8 cellular contexts compared by ENCODE assay signal in genomic region chr2:149017116-149017985, GRCh38. TPM values are rescaled to one million over a fixed set of nuclear protein-coding genes. Genes with fewer than 3 reads are reported as not detected.
A peak's percentile ranks its signal among the peaks of the same experiment; 100 is the strongest.
DNase-seq lines count a peak whose midpoint lies in the region; ATAC-seq, FAIRE-seq and TF ChIP-seq lines count a peak whose summit lies in the region.

No MANE protein-coding gene starts in this region.

- intact Hi-C loops in endothelial cell of umbilical vein (cut with micrococcal nuclease), result loop anchor here (1.0 kb wide), 2 partner anchors 296 to 544 kb away; no protein-coding TSS in a partner anchor

- dilution Hi-C loops in endothelial cell of umbilical vein (cut with MboI; ENCODE audit: extremely low pct_ligation_motif_present, low sequenced_read_pairs), result no loop called here

- CTCF ChIA-PET in GM10248 (lab: Yijun Ruan, JAX) (interaction anchor here (0.6 to 13.4 kb wide), 50 partner anchors 9 to 1028 kb away, joined by 3 to 259 read pairs (median 4); partner anchors contain the start of gene LYPD6B), endothelial cell of umbilical vein (lab: Charles Lee) (interaction anchor here (0.6 to 7.2 kb wide), 50 partner anchors 8 to 1107 kb away, joined by 3 to 212 read pairs (median 4); partner anchors contain the start of genes MBD5 and ORC4)

- no peaks in the 10 kb centered on the region for H3K9me3 ChIP-seq in endothelial cell of umbilical vein (replicated peaks; ENCODE audit: control insufficient read depth, insufficient read depth, low read length)

- no peak for TF ChIP-seq POLR2A in endothelial cell of umbilical vein (IDR thresholded peaks at IDR 0.05; ENCODE audit: low read depth, low read length)

- peak overlapping the region; percentile 53 for H2AFZ ChIP-seq in endothelial cell of umbilical vein (ENCODE audit: low read depth, low read length)

- peaks cover 2 to 3% of the 10 kb centered on the region in 2 experiments for H3K27me3 ChIP-seq in endothelial cell of umbilical vein (ENCODE audit: control insufficient read depth in 2 of 2, insufficient read depth in 2 of 2, low read length in 2 of 2)

- no peaks in the 10 kb centered on the region for H3K9me1 ChIP-seq in endothelial cell of umbilical vein (replicated peaks; ENCODE audit: control insufficient read depth, extremely low read depth, insufficient read depth, low read length)

- no peak overlapping the region for H3K27ac ChIP-seq in endothelial cell of umbilical vein (ENCODE audit: insufficient read depth, low read depth, low read length)

- no peak overlapping the region for H3K4me2 ChIP-seq in endothelial cell of umbilical vein (ENCODE audit: insufficient read depth, low read length)

- H3K36me3 ChIP-seq in endothelial cell of umbilical vein (ENCODE audit: control insufficient read depth in 2 of 2, extremely low read depth in 1 of 2, insufficient read depth in 2 of 2, low read length in 2 of 2), result no peaks in the 10 kb centered on the region

- H3K79me2 ChIP-seq in endothelial cell of umbilical vein (ENCODE audit: control insufficient read depth, insufficient read depth, low read length), result no peaks in the 10 kb centered on the region

- BruUV-seq in endothelial cell of umbilical vein (replicated peaks; lab: Mats Ljungman, UMichigan), result no TSS peak

- no peaks in the 10 kb centered on the region for H3K4me1 ChIP-seq in endothelial cell of umbilical vein (ENCODE audit: control insufficient read depth, extremely low read depth, insufficient read depth, low read length)

- POLR2A ChIA-PET in GM10248 (lab: Yijun Ruan, JAX), result interaction anchor here (0.6 kb wide), 1 partner anchor 71 kb away, joined by 4 read pairs; no protein-coding TSS in a partner anchor
- POLR2A ChIA-PET in endothelial cell of umbilical vein (lab: Charles Lee), result no interaction called here

- no peak for ATAC-seq in HG03045 (IDR thresholded peaks at IDR 0.05; ENCODE audit: unreplicated experiment)

- peak; percentile 84 for TF ChIP-seq CTCF in GM10248 (IDR thresholded peaks at IDR 0.05; ENCODE audit: control extremely low read depth, extremely low read depth, low read depth, missing control alignments)
- TF ChIP-seq CTCF in endothelial cell of umbilical vein (IDR thresholded peaks at IDR 0.05; ENCODE audit: extremely low read depth in 1 of 2, insufficient read depth in 1 of 2, low read depth in 1 of 2, low read length in 2 of 2), result peak; percentile 80 to 88

- H3K4me3 ChIP-seq in endothelial cell of umbilical vein (replicated peaks in 1 of 3; ENCODE audit: insufficient read depth in 1 of 3, low read depth in 1 of 3, low read length in 3 of 3), result no peak overlapping the region

- no peak overlapping the region for H3K9ac ChIP-seq in endothelial cell of umbilical vein (replicated peaks; ENCODE audit: extremely low read depth, insufficient read depth, low read length)

- peak; percentile 78 for FAIRE-seq in endothelial cell of umbilical vein (lab: Jason Lieb, UNC)

- peak; percentile 77 for DNase-seq in GM10248 (ENCODE audit: extremely low spot score)
- peak in 56 of 76 experiments; percentile 2 to 76 (median 29) for DNase-seq in HUDEP-2 (lab: John Stamatoyannopoulos, UW; ENCODE audit: unreplicated experiment in 76 of 76)
- peak; percentile 52 for DNase-seq in NOMO-1 treated with dmso at 0.1 percent for 144 hours (lab: John Stamatoyannopoulos, UW; ENCODE audit: unreplicated experiment)
- peak; percentile 42 for DNase-seq in activated CD8-positive, alpha-beta memory T cell treated with anti-CD3 and anti-CD28 coated beads, Interleukin-2, amount 50 U/mL, for 1 hour (ENCODE audit: extremely low read depth)
- peak; percentile 68 for DNase-seq in endothelial cell of umbilical vein (ENCODE audit: low read depth, low spot score)
- DNase-seq in myocyte (ENCODE audit: low read depth), result peak; percentile 86
- DNase-seq in stimulated activated CD8-positive, alpha-beta memory T cell treated with anti-CD3 and anti-CD28 coated beads, Interleukin-4, amount 100 ng/mL, for 48 hours, result peak; percentile 87

- H4K20me1 ChIP-seq in endothelial cell of umbilical vein (replicated peaks; ENCODE audit: control insufficient read depth, extremely low read depth, insufficient read depth, low read length), result no peaks in the 10 kb centered on the region

TF ChIP-seq in endothelial cell of umbilical vein, 7 proteins besides CTCF, POLR2A, EP300 and RAD21:
- no peak for TF ChIP-seq FOS (IDR thresholded peaks at IDR 0.05; ENCODE audit: borderline replicate concordance, insufficient read depth, low read length)
- TF ChIP-seq MYC (IDR thresholded peaks at IDR 0.05; ENCODE audit: low read depth, low read length), result no peak
- TF ChIP-seq POLR2AphosphoS5 (IDR thresholded peaks at IDR 0.05; ENCODE audit: insufficient read depth, low read depth, low read length), result no peak
- TF ChIP-seq EZH2 (IDR thresholded peaks at IDR 0.05; ENCODE audit: borderline replicate concordance, low read depth, low read length, severe bottlenecking), result no peak
- TF ChIP-seq JUN (IDR thresholded peaks at IDR 0.05; ENCODE audit: borderline replicate concordance, insufficient read depth, insufficient read length, low read depth), result no peak
- no peak for TF ChIP-seq GATA2 (IDR thresholded peaks at IDR 0.05; ENCODE audit: insufficient read depth, insufficient read length, low read depth, low read length)
- TF ChIP-seq, protein P1, sequence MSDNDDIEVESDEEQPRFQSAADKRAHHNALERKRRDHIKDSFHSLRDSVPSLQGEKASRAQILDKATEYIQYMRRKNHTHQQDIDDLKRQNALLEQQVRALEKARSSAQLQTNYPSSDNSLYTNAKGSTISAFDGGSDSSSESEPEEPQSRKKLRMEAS (IDR thresholded peaks at IDR 0.05; ENCODE audit: insufficient read depth, insufficient read length), result no peak

RNA-seq across cellular contexts. Expression of gene LYPD6B, which starts 21.1 kb away (rescaled TPM):
- total RNA-seq in endothelial cell of umbilical vein, result not detected in 2 replicates
- not detected in 2 replicates for polyA plus RNA-seq in endothelial cell of umbilical vein
- polyA plus RNA-seq in endothelial cell of umbilical vein (2011; cell fraction: cytosol; rRNA removed), result not detected in 2 replicates
- polyA plus RNA-seq in endothelial cell of umbilical vein (2011; cell fraction: nucleus; rRNA removed), result not detected in 2 replicates
- polyA plus RNA-seq in endothelial cell of umbilical vein (2012), result not detected in 2 replicates
- not detected in 2 replicates for polyA minus RNA-seq in endothelial cell of umbilical vein
- not detected for polyA minus RNA-seq in endothelial cell of umbilical vein (2011; cell fraction: cytosol; rRNA and poly(A)+ RNA removed)
- polyA minus RNA-seq in endothelial cell of umbilical vein (2011; cell fraction: nucleus; rRNA and poly(A)+ RNA removed), result not detected in 2 replicates
- 0.94 and 1.7 TPM in 2 replicates for total RNA-seq in myocyte
- polyA plus RNA-seq in myocyte (2012), result 16.8 TPM

Comparison
In these comparisons a context has a peak if more than half of its experiments do, and no peak if none do; other contexts are left out.
1. DNase-seq: peak in every context shown above with its lines; median percentile 87 in stimulated activated CD8-positive, alpha-beta memory T cell treated with anti-CD3 and anti-CD28 coated beads, Interleukin-4, amount 100 ng/mL, for 48 hours; 86 in myocyte; 77 in GM10248; 68 in endothelial cell of umbilical vein; 52 in NOMO-1 treated with dmso at 0.1 percent for 144 hours; 42 in activated CD8-positive, alpha-beta memory T cell treated with anti-CD3 and anti-CD28 coated beads, Interleukin-2, amount 50 U/mL, for 1 hour; 29 in HUDEP-2.